ENCODE assay signal across 9 cellular contexts in the genomic region with DNA sequence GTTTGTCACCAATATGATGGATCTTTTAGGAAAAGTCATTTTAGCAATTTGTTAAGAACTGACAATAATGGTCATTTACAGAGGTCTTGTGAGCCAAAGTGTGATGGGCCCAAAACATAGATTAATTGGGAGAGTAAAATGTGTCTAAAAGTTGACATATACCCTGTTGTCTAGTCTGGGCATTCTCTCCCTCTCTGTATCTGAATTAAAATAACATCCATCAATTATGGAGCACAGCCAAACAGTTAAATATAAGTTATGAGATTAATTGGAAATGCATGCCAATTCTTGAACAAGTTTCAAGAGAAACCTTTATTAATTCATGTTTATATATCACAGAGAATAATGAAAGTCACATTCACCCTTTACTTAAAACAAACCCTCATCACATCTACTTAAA. TPM values are rescaled to one million over a fixed set of nuclear protein-coding genes. Genes with fewer than 3 reads are reported as not detected.
"Had no signal": no experiment of that assay in that cellular context is flagged by ENCODE, and none has a peak within 500 bp of the region (broad histone marks: within the 10 kb centered on the region; RNA-seq: fewer than 3 reads in every experiment).

No MANE protein-coding gene starts in this region.

- H3K27ac ChIP-seq: HL-60 had no signal

- H3K27me3 Mint-ChIP-seq: IgD-negative memory B cell had no signal

- H3K4me3 Mint-ChIP-seq: IgD-negative memory B cell had no signal

- ATAC-seq: HepG2, K562 had no signal

- FAIRE-seq: HepG2, HTR-8/SVneo, K562 had no signal

- H3K4me3 ChIP-seq: K562 had no signal

- H3K36me3 Mint-ChIP-seq: IgD-negative memory B cell had no signal

- DNase-seq: IMR-90, KBM-7 had no signal

- H3K4me1 Mint-ChIP-seq: IgD-negative memory B cell had no signal

- H3K9me3 Mint-ChIP-seq: IgD-negative memory B cell had no signal

RNA-seq across cellular contexts. Expression of a gene that starts 13.6 kb away (rescaled TPM):
- total RNA-seq: HT-29, HT1080, IMR-90, K562 had no signal
- polyA plus RNA-seq: HepG2, IgD-negative memory B cell, IMR-90, K562 had no signal
